In genomic region chr9:6811436-6811835, GRCh38 we compare ENCODE assay signal across 22 cellular contexts.
"Had no signal": no experiment of that assay in that cellular context is flagged by ENCODE, and none has a peak within 500 bp of the region (broad histone marks: within the 10 kb centered on the region; RNA-seq: fewer than 3 reads in every experiment).

No MANE protein-coding gene starts in this region.

- DNase-seq: activated CD4-positive, alpha-beta T cell treated with anti-CD3 and anti-CD28 coated beads for 4 hours; activated CD8-positive, alpha-beta memory T cell treated with anti-CD3 and anti-CD28 coated beads, Interleukin-2, amount 50 U/mL, for 48 hours; activated CD8-positive, alpha-beta T cell treated with anti-CD3 and anti-CD28 coated beads for 36 hours; activated gamma-delta T cell; activated T-cell treated with anti-CD3 and anti-CD28 coated beads, Interleukin-2, amount 50 U/mL, for 72 hours; amniotic stem cell; caudate nucleus; colonic mucosa; effector CD8-positive, alpha-beta T cell; gastrocnemius medialis; heart left ventricle; left lung; mucosa of descending colon; naive thymus-derived CD8-positive, alpha-beta T cell; pancreas; stimulated activated CD4-positive, alpha-beta T cell treated with anti-CD3 and anti-CD28 coated beads, Interleukin-12 subunit alpha, Interleukin-12 subunit beta, amount 100 ng/mL, for 4 hours; stimulated activated CD4-positive, alpha-beta T cell treated with anti-CD3 and anti-CD28 coated beads, Interleukin-2, amount 100 ng/mL, for 24 hours; T-helper 17 cell; thyroid gland had no signal

- ATAC-seq: activated CD8-positive, alpha-beta T cell treated with anti-CD3 and anti-CD28 coated beads for 36 hours; activated naive CD4-positive, alpha-beta T cell treated with anti-CD3 and anti-CD28 coated beads, Interleukin-2, amount 50 U/mL, for 72 hours; activated T-cell treated with anti-CD3 and anti-CD28 coated beads, Interleukin-2, amount 50 U/mL, for 72 hours; gastrocnemius medialis; heart left ventricle; left lung; mucosa of descending colon; naive thymus-derived CD8-positive, alpha-beta T cell; stimulated activated memory B cell treated with anti-CD40 and anti-IgM and Interleukin-4, amounts not matched to agents 10 μg/mL and 1 μg/mL and 100 μg/mL, for 72 hours; T-helper 17 cell; WTC11 had no signal

- H3K4me1 ChIP-seq: colonic mucosa, gastrocnemius medialis, left lung, thyroid gland had no signal

- H3K27me3 ChIP-seq: colonic mucosa, gastrocnemius medialis, heart left ventricle, left lung, pancreas, thyroid gland had no signal

- H3K27ac ChIP-seq: colonic mucosa, gastrocnemius medialis, heart left ventricle, left lung, pancreas, thyroid gland had no signal
